8 cellular contexts compared by ENCODE assay signal in the genomic region with DNA sequence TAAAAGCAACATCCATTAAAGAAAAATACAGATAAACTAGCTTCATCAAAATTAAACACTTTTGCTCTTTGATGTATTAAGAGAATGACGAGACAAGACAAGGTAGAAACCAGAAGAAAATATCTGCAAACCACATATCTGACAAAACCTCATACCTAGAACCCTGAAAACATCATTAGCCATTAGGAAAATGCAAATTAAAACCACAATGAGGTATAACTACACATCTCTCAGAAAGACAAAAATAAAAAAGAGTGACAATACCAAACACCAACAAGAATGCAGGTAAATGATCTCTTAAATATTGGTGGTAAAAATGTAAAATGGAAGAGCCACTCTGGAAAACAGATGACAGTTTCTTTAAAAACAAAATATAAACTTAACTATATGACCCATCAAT. TPM values are rescaled to one million over a fixed set of nuclear protein-coding genes. Genes with fewer than 3 reads are reported as not detected.
A peak's percentile ranks its signal among the peaks of the same experiment; 100 is the strongest.
DNase-seq lines count a peak whose midpoint lies in the region; ATAC-seq and TF ChIP-seq lines count a peak whose summit lies in the region.
"Not testable (repeated sequence)": the region's sequence is repeated elsewhere in the genome, so short reads cannot be mapped to it uniquely, and the experiment has no call there.

No MANE protein-coding gene starts in this region.

- not testable (repeated sequence) for H3K9me3 Mint-ChIP-seq in CD4-positive, alpha-beta T cell; activated CD4-positive, alpha-beta memory T cell treated with anti-CD3 and anti-CD28 coated beads, Interleukin-2, amount 10 ng/mL, durations not matched to agents 7 days and 5 days

- not testable (repeated sequence) for H3K27ac Mint-ChIP-seq in CD4-positive, alpha-beta T cell
- peak overlapping the region; percentile 29 for H3K27ac Mint-ChIP-seq in activated CD4-positive, alpha-beta memory T cell treated with anti-CD3 and anti-CD28 coated beads, Interleukin-2, amount 10 ng/mL, durations not matched to agents 7 days and 5 days

- H3K9me3 ChIP-seq in CD4-positive, alpha-beta T cell (ENCODE audit: control insufficient read depth, low read length) = not testable (repeated sequence)

- not testable (repeated sequence) for TF ChIP-seq CTCF in CD4-positive, alpha-beta T cell (IDR thresholded peaks at IDR 0.05)

- peaks cover 76% of the 10 kb centered on the region for H3K36me3 Mint-ChIP-seq in CD4-positive, alpha-beta T cell (ENCODE audit: low read depth)
- H3K36me3 Mint-ChIP-seq in activated CD4-positive, alpha-beta memory T cell treated with anti-CD3 and anti-CD28 coated beads, Interleukin-2, amount 10 ng/mL, durations not matched to agents 7 days and 5 days (ENCODE audit: low read depth) = peaks cover 46% of the 10 kb centered on the region

- H3K27me3 Mint-ChIP-seq in CD4-positive, alpha-beta T cell; activated CD4-positive, alpha-beta memory T cell treated with anti-CD3 and anti-CD28 coated beads, Interleukin-2, amount 10 ng/mL, durations not matched to agents 7 days and 5 days: not testable (repeated sequence)

- H3K4me3 Mint-ChIP-seq in CD4-positive, alpha-beta T cell; activated CD4-positive, alpha-beta memory T cell treated with anti-CD3 and anti-CD28 coated beads, Interleukin-2, amount 10 ng/mL, durations not matched to agents 7 days and 5 days: not testable (repeated sequence)

- DNase-seq in CD4-positive, alpha-beta T cell; activated CD4-positive, alpha-beta memory T cell treated with anti-CD3 and anti-CD28 coated beads, Interleukin-2, amount 10 ng/mL, durations not matched to agents 7 days and 5 days: not testable (repeated sequence)

- CTCF ChIA-PET in CD4-positive, alpha-beta T cell (lab: Charles Lee); activated CD4-positive, alpha-beta memory T cell treated with anti-CD3 and anti-CD28 coated beads, Interleukin-2, amount 10 ng/mL, durations not matched to agents 7 days and 5 days (lab: Charles Lee): not testable (repeated sequence)

- intact Hi-C loops in CD4-positive, alpha-beta T cell (cut with DNase I, micrococcal nuclease) = not testable (repeated sequence)

- not testable (repeated sequence) for H3K27me3 ChIP-seq in CD4-positive, alpha-beta T cell (ENCODE audit: control insufficient read depth, insufficient read depth, low read length)

- peak; percentile 39 for ATAC-seq in CD4-positive, alpha-beta T cell (ENCODE audit: poor library complexity)
- ATAC-seq in GM18870 (IDR thresholded peaks at IDR 0.05; ENCODE audit: unreplicated experiment) (peak; percentile 82), GM19463 (IDR thresholded peaks at IDR 0.05; ENCODE audit: unreplicated experiment) (peak; percentile 62), GM21723 (IDR thresholded peaks at IDR 0.05; ENCODE audit: unreplicated experiment) (peak; percentile 75), HG02852 (IDR thresholded peaks at IDR 0.05; ENCODE audit: unreplicated experiment) (peak; percentile 79), HG03175 (IDR thresholded peaks at IDR 0.05; ENCODE audit: unreplicated experiment) (peak; percentile 71), HG03520 (IDR thresholded peaks at IDR 0.05; ENCODE audit: unreplicated experiment) (peak; percentile 77)

- H3K27ac ChIP-seq in CD4-positive, alpha-beta T cell (ENCODE audit: low read depth, low read length) = not testable (repeated sequence)

- POLR2A ChIA-PET in CD4-positive, alpha-beta T cell (lab: Charles Lee); activated CD4-positive, alpha-beta memory T cell treated with anti-CD3 and anti-CD28 coated beads, Interleukin-2, amount 10 ng/mL, durations not matched to agents 7 days and 5 days (lab: Charles Lee): not testable (repeated sequence)

- not testable (repeated sequence) for H3K4me1 Mint-ChIP-seq in CD4-positive, alpha-beta T cell (ENCODE audit: low read depth)
- H3K4me1 Mint-ChIP-seq in activated CD4-positive, alpha-beta memory T cell treated with anti-CD3 and anti-CD28 coated beads, Interleukin-2, amount 10 ng/mL, durations not matched to agents 7 days and 5 days = peaks cover 32% of the 10 kb centered on the region

RNA-seq across cellular contexts. Expression of a gene that starts 53.5 kb away (rescaled TPM):
- 10 to 100 TPM; 34.0 to 39.5 TPM for total RNA-seq in CD4-positive, alpha-beta T cell
- total RNA-seq in activated CD4-positive, alpha-beta memory T cell treated with anti-CD3 and anti-CD28 coated beads, Interleukin-2, amount 10 ng/mL, durations not matched to agents 7 days and 5 days = 10 to 100 TPM; 52.1 to 52.5 TPM
